In the genomic region with DNA sequence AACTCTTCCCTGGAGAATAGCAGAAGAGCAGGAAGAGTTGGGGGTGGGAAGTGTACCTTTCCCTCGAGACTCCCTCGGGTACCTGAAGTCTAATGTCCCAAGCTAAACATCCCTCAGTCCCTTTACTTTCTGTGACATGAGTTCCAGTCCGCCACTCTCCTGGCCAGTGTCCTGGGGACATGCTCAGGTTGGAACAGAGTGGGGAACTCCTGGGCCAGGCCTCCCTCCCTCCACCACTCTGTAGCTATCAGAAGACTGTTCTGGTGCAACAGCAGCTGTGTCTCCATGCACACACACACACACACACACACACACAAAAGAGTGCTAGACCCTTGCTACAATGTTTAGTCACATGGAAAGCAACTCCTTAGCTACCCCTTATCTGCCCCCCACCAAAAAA, we compare ENCODE assay signal across 32 cellular contexts.
"Had no signal": no experiment of that assay in that cellular context is flagged by ENCODE, and none has a peak within 500 bp of the region (broad histone marks: within the 10 kb centered on the region; RNA-seq: fewer than 3 reads in every experiment).

No MANE protein-coding gene starts in this region.

- FAIRE-seq: RCC 7860, TTC549 had no signal

- H3K4me3 ChIP-seq: MG63, PC-9, SJSA1 had no signal

- H3K27me3 ChIP-seq: MG63, SJSA1 had no signal

- H3K9ac ChIP-seq: SK-N-SH had no signal

- H3K27ac ChIP-seq: brain microvascular endothelial cell, PC-9, SJSA1 had no signal

- H3K36me3 ChIP-seq: brain microvascular endothelial cell, MG63, SJSA1 had no signal

- H2AFZ ChIP-seq: PC-9 had no signal

- DNase-seq: activated CD4-positive, alpha-beta T cell treated with anti-CD3 and anti-CD28 coated beads, Interleukin-2, amount 10 ng/mL, durations not matched to agents 24 days and 14 days; activated CD4-positive, alpha-beta T cell treated with anti-CD3 and anti-CD28 coated beads, Interleukin-2, amount 50 U/mL, for 4 hours; activated CD8-positive, alpha-beta T cell treated with anti-CD3 and anti-CD28 coated beads for 36 hours; activated effector memory CD4-positive, alpha-beta T cell treated with anti-CD3 and anti-CD28 coated beads, Interleukin-2, amount 50 U/mL, for 16 hours; activated naive CD4-positive, alpha-beta T cell; activated naive CD4-positive, alpha-beta T cell treated with anti-CD3 and anti-CD28 coated beads, Interleukin-2, amount 50 U/mL, for 16 hours; activated naive CD8-positive, alpha-beta T cell treated with anti-CD3 and anti-CD28 coated beads for 36 hours; activated T-cell treated with anti-CD3 and anti-CD28 coated beads, Interleukin-2, amount 50 U/mL, for 1 hour; activated T-cell treated with anti-CD3 and anti-CD28 coated beads, Interleukin-2, amount 50 U/mL, for 72 hours; amniotic stem cell; aorta; brain microvascular endothelial cell; KG1; MG63; NCI-H1048; NCI-H1105 treated with DMSO at 0.1 percent for 48 hours; NCI-H1436; NCI-H1694; NCI-H1930; NCI-H2081 treated with DMSO at 0.1 percent for 48 hours; NCI-H226; NCI-H446 treated with DMSO at 0.1 percent for 48 hours; NCI-H524; NCI-H69; NK-92 treated with Interleukin-12 subunit alpha and Interleukin-12 subunit beta, amount 100 ng/mL, for 24 hours; PC-9; SHP77 treated with DMSO at 0.1 percent for 48 hours; SK-N-SH had no signal

- H3K4me2 ChIP-seq: PC-9, SK-N-SH had no signal

- ATAC-seq: activated CD8-positive, alpha-beta T cell treated with anti-CD3 and anti-CD28 coated beads for 36 hours; activated T-cell treated with anti-CD3 and anti-CD28 coated beads, Interleukin-2, amount 50 U/mL, for 72 hours; activated T-helper 17 cell treated with anti-CD3 and anti-CD28 coated beads, Interleukin-2, amount 50 U/mL, for 72 hours had no signal

- H3K9me3 ChIP-seq: MG63, SJSA1, SK-N-SH had no signal
